5 cellular contexts compared by ENCODE assay signal in genomic region chr6:148643208-148643607, GRCh38.
A peak's percentile ranks its signal among the peaks of the same experiment; 100 is the strongest.
DNase-seq lines count a peak whose midpoint lies in the region; ATAC-seq and TF ChIP-seq lines count a peak whose summit lies in the region.
"Not testable (repeated sequence)": the region's sequence is repeated elsewhere in the genome, so short reads cannot be mapped to it uniquely, and the experiment has no call there.

No MANE protein-coding gene starts in this region.

- H3F3A ChIP-seq in GM23338 (replicated peaks; ENCODE audit: low read depth), result not testable (repeated sequence)

- not testable (repeated sequence) for H4K20me1 ChIP-seq in GM23338 (replicated peaks; ENCODE audit: insufficient read depth)

- not testable (repeated sequence) for H3K36me3 ChIP-seq in GM23338 (ENCODE audit: insufficient read depth); lower lobe of right lung

- POLR2A ChIA-PET in MCF 10A (lab: Yijun Ruan, JAX), result not testable (repeated sequence)

- H3K27ac ChIP-seq in GM23338 (ENCODE audit: low read depth); lower lobe of right lung: not testable (repeated sequence)

- ATAC-seq in GM23338; lower lobe of right lung; stimulated activated effector memory CD8-positive, alpha-beta T cell treated with anti-CD3 and anti-CD28 coated beads, Interleukin-12 subunit alpha, Interleukin-12 subunit beta, amount 100 ng/mL, for 72 hours: not testable (repeated sequence)

- DNase-seq in CD14-positive monocyte (ENCODE audit: low spot score); GM23338 (ENCODE audit: low spot score); MCF 10A (ENCODE audit: unreplicated experiment); stimulated activated effector memory CD8-positive, alpha-beta T cell treated with anti-CD3 and anti-CD28 coated beads, Interleukin-12 subunit alpha, Interleukin-12 subunit beta, amount 100 ng/mL, for 72 hours (ENCODE audit: low spot score in 2 of 2): not testable (repeated sequence)
- peak; percentile 52 for DNase-seq in lower lobe of right lung

- BruUV-seq in MCF 10A (replicated peaks; lab: Mats Ljungman, UMichigan), result not testable (repeated sequence)

- H3K4me3 ChIP-seq in GM23338, lower lobe of right lung: not testable (repeated sequence)

- H3K79me2 ChIP-seq in GM23338 (replicated peaks; ENCODE audit: insufficient read depth), result not testable (repeated sequence)

- not testable (repeated sequence) for H3K27me3 ChIP-seq in GM23338 (ENCODE audit: insufficient read depth); lower lobe of right lung (ENCODE audit: low read depth)

- H3K27ac Mint-ChIP-seq in CD14-positive monocyte, result peak overlapping the region in 6 of 7 donors; percentile 13 to 84 (median 48)
- peak overlapping the region; percentile 66; the same call in 1 of the 2 replicates for H3K27ac Mint-ChIP-seq in GM23338
- peak overlapping the region; percentile 77 for H3K27ac Mint-ChIP-seq in MCF 10A (ENCODE audit: low read depth, unreplicated experiment)
- H3K27ac Mint-ChIP-seq in stimulated activated effector memory CD8-positive, alpha-beta T cell treated with anti-CD3 and anti-CD28 coated beads, Interleukin-12 subunit alpha, Interleukin-12 subunit beta, amount 100 ng/mL, for 72 hours, result peak overlapping the region; percentile 68

- not testable (repeated sequence) for H3K9me3 ChIP-seq in lower lobe of right lung

- intact Hi-C loops in CD14-positive monocyte (cut with micrococcal nuclease); MCF 10A (cut with micrococcal nuclease); lower lobe of right lung (cut with DNase I): not testable (repeated sequence)

- not testable (repeated sequence) for TF ChIP-seq CTCF in CD14-positive monocyte (IDR thresholded peaks at IDR 0.05); GM23338 (conservative IDR thresholded peaks at IDR 0.05; ENCODE audit: low read depth in 2 of 2); MCF 10A (IDR thresholded peaks at IDR 0.05; ENCODE audit: unreplicated experiment); lower lobe of right lung (IDR thresholded peaks at IDR 0.05)

- H3K9me3 Mint-ChIP-seq in CD14-positive monocyte, result peaks cover 2 to 10% (median 4%) of the 10 kb centered on the region in 7 donors
- H3K9me3 Mint-ChIP-seq in GM23338, result peaks cover 40% of the 10 kb centered on the region
- not testable (repeated sequence) for H3K9me3 Mint-ChIP-seq in MCF 10A (ENCODE audit: unreplicated experiment); stimulated activated effector memory CD8-positive, alpha-beta T cell treated with anti-CD3 and anti-CD28 coated beads, Interleukin-12 subunit alpha, Interleukin-12 subunit beta, amount 100 ng/mL, for 72 hours

- CTCF ChIA-PET in MCF 10A (lab: Yijun Ruan, JAX), result not testable (repeated sequence)

- H3K4me1 Mint-ChIP-seq in CD14-positive monocyte (peaks cover 43% of the 10 kb centered on the region), GM23338 (peaks cover 24% of the 10 kb centered on the region), MCF 10A (ENCODE audit: insufficient read depth, unreplicated experiment) (peaks cover 17% of the 10 kb centered on the region)
- not testable (repeated sequence) for H3K4me1 Mint-ChIP-seq in stimulated activated effector memory CD8-positive, alpha-beta T cell treated with anti-CD3 and anti-CD28 coated beads, Interleukin-12 subunit alpha, Interleukin-12 subunit beta, amount 100 ng/mL, for 72 hours

- H3K27me3 Mint-ChIP-seq in CD14-positive monocyte (ENCODE audit: low read depth in 3 of 3); GM23338 (ENCODE audit: insufficient read depth, low read depth, poor library complexity): not testable (repeated sequence)
- peaks cover 14% of the 10 kb centered on the region for H3K27me3 Mint-ChIP-seq in MCF 10A (ENCODE audit: insufficient read depth, unreplicated experiment)

- not testable (repeated sequence) for H3K4me2 ChIP-seq in GM23338

- H3K36me3 Mint-ChIP-seq in CD14-positive monocyte; MCF 10A (ENCODE audit: insufficient read depth, unreplicated experiment); stimulated activated effector memory CD8-positive, alpha-beta T cell treated with anti-CD3 and anti-CD28 coated beads, Interleukin-12 subunit alpha, Interleukin-12 subunit beta, amount 100 ng/mL, for 72 hours: not testable (repeated sequence)
- peaks cover 61% of the 10 kb centered on the region for H3K36me3 Mint-ChIP-seq in GM23338 (ENCODE audit: low read depth)

- not testable (repeated sequence) for H2AFZ ChIP-seq in GM23338

- not testable (repeated sequence) for H3K9me2 ChIP-seq in GM23338 (ENCODE audit: insufficient read depth)

- peak overlapping the region in 1 of 2 donors; percentile 69 for H3K4me3 Mint-ChIP-seq in CD14-positive monocyte
- H3K4me3 Mint-ChIP-seq in GM23338; MCF 10A (ENCODE audit: unreplicated experiment); stimulated activated effector memory CD8-positive, alpha-beta T cell treated with anti-CD3 and anti-CD28 coated beads, Interleukin-12 subunit alpha, Interleukin-12 subunit beta, amount 100 ng/mL, for 72 hours: not testable (repeated sequence)

- H3K4me1 ChIP-seq in GM23338 (ENCODE audit: insufficient read depth), result peaks cover 17% of the 10 kb centered on the region
- H3K4me1 ChIP-seq in lower lobe of right lung, result not testable (repeated sequence)
